In the genomic region with DNA sequence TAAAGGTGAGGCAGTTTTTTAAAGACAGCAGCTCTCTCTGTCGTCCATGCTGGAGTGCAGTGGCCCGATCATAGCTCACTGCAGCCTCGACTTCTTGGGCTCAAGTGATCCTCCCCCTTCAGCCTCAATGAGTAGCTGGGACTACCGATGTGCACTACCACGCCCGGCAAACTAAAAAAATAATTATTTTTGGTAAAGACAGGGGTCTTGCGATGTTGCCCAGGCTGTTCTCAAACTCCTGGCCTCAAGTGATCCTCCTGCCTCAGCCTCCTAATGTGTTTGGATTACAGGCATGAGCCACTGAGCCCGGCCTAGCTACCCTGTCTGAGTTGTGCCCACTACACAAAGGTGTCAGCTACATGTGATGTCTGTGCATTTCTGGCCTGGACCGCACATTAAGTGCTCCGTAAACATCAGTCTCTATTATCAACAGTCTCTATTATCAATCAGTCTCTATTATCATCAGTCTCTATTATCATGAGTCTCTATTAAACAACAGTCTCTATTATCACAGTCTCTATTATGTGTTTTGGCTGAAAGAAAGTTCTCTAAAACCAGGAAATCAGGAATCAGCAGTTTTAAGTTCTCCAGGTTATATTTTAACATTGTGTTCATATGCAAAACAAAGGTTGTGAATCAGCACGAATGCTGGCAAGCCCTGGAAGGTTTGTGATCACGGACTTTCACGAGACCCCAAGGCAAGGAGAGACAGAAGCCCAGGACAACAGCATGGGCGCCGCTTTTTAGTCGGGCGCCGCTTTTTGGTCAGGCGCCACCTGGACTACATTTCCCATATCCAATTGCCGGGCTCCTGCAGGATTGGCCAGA, we compare ENCODE assay signal across 8 cellular contexts. TPM values are rescaled to one million over a fixed set of nuclear protein-coding genes. Genes with fewer than 3 reads are reported as not detected.
DNase-seq lines count a peak whose midpoint lies in the region; ATAC-seq and TF ChIP-seq lines count a peak whose summit lies in the region.

No MANE protein-coding gene starts in this region.

- peaks cover 26% of the 10 kb centered on the region for H3K4me1 Mint-ChIP-seq in T-helper 2 cell treated with Interferon-gamma antibody and Interleukin-4, amounts not matched to agents 5 μg/mL and 100 μg/mL, for 36 hours (ENCODE audit: low read depth)

- peaks cover 0 to 3% (median 0%) of the 10 kb centered on the region in 3 donors for H3K27me3 ChIP-seq in skeletal muscle tissue (ENCODE audit: control insufficient read depth in 3 of 3, insufficient read depth in 3 of 3, low read length in 3 of 3)

- ATAC-seq in HG03139 (IDR thresholded peaks at IDR 0.05; ENCODE audit: unreplicated experiment), result no peak

- peak overlapping the region; percentile 87 for H3K27ac ChIP-seq in skeletal muscle tissue (ENCODE audit: low read depth, low read length)

- peaks cover 8 to 15% (median 10%) of the 10 kb centered on the region in 3 donors for H3K4me1 ChIP-seq in skeletal muscle tissue (ENCODE audit: control insufficient read depth in 3 of 3, insufficient read depth in 3 of 3, low read length in 3 of 3)

- peak overlapping the region; percentile 94 for H3K27ac Mint-ChIP-seq in T-helper 2 cell treated with Interferon-gamma antibody and Interleukin-4, amounts not matched to agents 5 μg/mL and 100 μg/mL, for 36 hours

- H3K4me3 Mint-ChIP-seq in T-helper 2 cell treated with Interferon-gamma antibody and Interleukin-4, amounts not matched to agents 5 μg/mL and 100 μg/mL, for 36 hours, result peak overlapping the region; percentile 93

- H3K36me3 Mint-ChIP-seq in T-helper 2 cell treated with Interferon-gamma antibody and Interleukin-4, amounts not matched to agents 5 μg/mL and 100 μg/mL, for 36 hours (ENCODE audit: low read depth), result peaks cover 7% of the 10 kb centered on the region

- DNase-seq in DMS53 (lab: John Stamatoyannopoulos, UW), result peak; percentile 33
- no peak for DNase-seq in DMS53 treated with DMSO at 0.1 percent for 48 hours (lab: John Stamatoyannopoulos, UW; ENCODE audit: unreplicated experiment)
- no peak for DNase-seq in T-helper 2 cell treated with Interferon-gamma antibody and Interleukin-4, amounts not matched to agents 5 μg/mL and 100 μg/mL, for 36 hours (ENCODE audit: low spot score)
- DNase-seq in foreskin fibroblast, result peak in 1 of 2 donors; percentile 1
- DNase-seq in AG08395 (ENCODE audit: low spot score), result no peak
- DNase-seq in DMS153 (lab: John Stamatoyannopoulos, UW), result no peak

- H3K9me3 Mint-ChIP-seq in T-helper 2 cell treated with Interferon-gamma antibody and Interleukin-4, amounts not matched to agents 5 μg/mL and 100 μg/mL, for 36 hours, result peaks cover 15% of the 10 kb centered on the region

- H3K9me3 ChIP-seq in skeletal muscle tissue (ENCODE audit: control insufficient read depth in 3 of 3, low read length in 3 of 3), result peaks cover 0 to 3% (median 0%) of the 10 kb centered on the region in 3 donors

- peak overlapping the region; percentile 94 to 96 for H3K4me3 ChIP-seq in foreskin fibroblast (ENCODE audit: low read depth in 1 of 2, low read length in 2 of 2)
- peak overlapping the region; percentile 84 to 98 (median 98) for H3K4me3 ChIP-seq in skeletal muscle tissue (ENCODE audit: low read length in 3 of 3)

- peaks cover 4% of the 10 kb centered on the region for H3K27me3 Mint-ChIP-seq in T-helper 2 cell treated with Interferon-gamma antibody and Interleukin-4, amounts not matched to agents 5 μg/mL and 100 μg/mL, for 36 hours (ENCODE audit: low read depth)

- peak overlapping the region; percentile 91 to 92 (median 91) for H3K9ac ChIP-seq in skeletal muscle tissue (ENCODE audit: low read depth in 1 of 3, low read length in 3 of 3)

- H3K36me3 ChIP-seq in skeletal muscle tissue (ENCODE audit: control insufficient read depth in 3 of 3, insufficient read depth in 3 of 3, low read length in 3 of 3), result no peaks in the 10 kb centered on the region

- TF ChIP-seq CTCF in foreskin fibroblast (IDR thresholded peaks at IDR 0.05; ENCODE audit: low read depth, low read length), result no peak

RNA-seq across cellular contexts. Expression of a gene that starts 0.7 kb away (rescaled TPM):
- 16.7 TPM for total RNA-seq in skeletal muscle tissue
